ENCODE assay signal across 8 cellular contexts in the genomic region with DNA sequence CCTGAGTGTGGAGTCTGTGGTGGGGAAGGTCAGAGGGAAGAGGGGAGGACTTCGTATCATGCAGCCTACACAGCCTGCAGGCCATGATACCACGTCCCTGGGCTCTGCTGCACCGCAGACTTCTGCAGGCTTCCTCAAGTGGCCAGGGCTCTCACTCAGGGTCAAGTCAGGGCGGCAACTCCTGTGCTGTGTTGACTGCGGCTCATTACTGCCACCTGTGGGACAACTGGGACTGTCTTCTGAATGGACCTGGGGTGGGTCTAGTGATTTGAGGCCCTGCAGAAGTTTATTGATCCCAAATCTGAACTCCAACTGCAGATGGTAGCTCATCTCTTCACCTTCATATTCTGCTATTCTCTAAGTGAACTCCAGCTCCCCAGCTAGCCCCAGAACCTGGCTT.
DNase-seq lines count a peak whose midpoint lies in the region; ATAC-seq and TF ChIP-seq lines count a peak whose summit lies in the region.

No MANE protein-coding gene starts in this region.

- H3K79me2 ChIP-seq in PC-3 (ENCODE audit: low read length), result no peaks in the 10 kb centered on the region

- no peaks in the 10 kb centered on the region for H3K36me3 ChIP-seq in PC-3 (ENCODE audit: low read depth, low read length)

- no peak overlapping the region for H3K4me2 ChIP-seq in PC-3 (ENCODE audit: low read length)

- H3K4me1 Mint-ChIP-seq in central memory CD8-positive, alpha-beta T cell, result peaks cover 4% of the 10 kb centered on the region
- peaks cover 0 to 3% of the 10 kb centered on the region in 2 donors for H3K4me1 Mint-ChIP-seq in natural killer cell treated with Interleukin-12 subunit alpha and Interleukin-12 subunit beta and Interleukin-15 and Interleukin-18, amount 100 ng/mL, for 72 hours (ENCODE audit: low read depth in 2 of 2)

- intact Hi-C loops in Right ventricle myocardium inferior (cut with DNase I) (loop anchor here (5.0 kb wide), 1 partner anchor 175 kb away; no protein-coding TSS in a partner anchor), cardiac septum (cut with DNase I) (loop anchor here (5.0 kb wide), 1 partner anchor 75 kb away; no protein-coding TSS in a partner anchor), PC-3 (cut with micrococcal nuclease) (no loop called here)

- CTCF ChIA-PET in PC-3 (lab: Charles Lee), result no interaction called here

- H3K9me2 ChIP-seq in PC-3 (replicated peaks; ENCODE audit: low read length), result no peaks in the 10 kb centered on the region

- H3K9me3 Mint-ChIP-seq in central memory CD8-positive, alpha-beta T cell, result no peaks in the 10 kb centered on the region
- H3K9me3 Mint-ChIP-seq in natural killer cell treated with Interleukin-12 subunit alpha and Interleukin-12 subunit beta and Interleukin-15 and Interleukin-18, amount 100 ng/mL, for 72 hours, result no peaks in the 10 kb centered on the region

- peak; percentile 48 for TF ChIP-seq CTCF in PC-3 (conservative IDR thresholded peaks at IDR 0.05; ENCODE audit: low read depth, low read length)

- H3K27ac Mint-ChIP-seq in central memory CD8-positive, alpha-beta T cell (ENCODE audit: low read depth), result no peak overlapping the region
- no peak overlapping the region for H3K27ac Mint-ChIP-seq in natural killer cell treated with Interleukin-12 subunit alpha and Interleukin-12 subunit beta and Interleukin-15 and Interleukin-18, amount 100 ng/mL, for 72 hours

- H3K27me3 Mint-ChIP-seq in central memory CD8-positive, alpha-beta T cell, result peaks cover 37% of the 10 kb centered on the region
- H3K27me3 Mint-ChIP-seq in natural killer cell treated with Interleukin-12 subunit alpha and Interleukin-12 subunit beta and Interleukin-15 and Interleukin-18, amount 100 ng/mL, for 72 hours, result peaks cover 3 to 17% of the 10 kb centered on the region in 2 donors

- DNase-seq in Right ventricle myocardium inferior (ENCODE audit: missing footprints), result no peak
- no peak for DNase-seq in cardiac septum (ENCODE audit: low spot score)
- DNase-seq in PC-3, result peak; percentile 23
- DNase-seq in central memory CD8-positive, alpha-beta T cell (ENCODE audit: low spot score in 2 of 2), result no peak
- DNase-seq in natural killer cell treated with Interleukin-12 subunit alpha and Interleukin-12 subunit beta and Interleukin-15 and Interleukin-18, amount 100 ng/mL, for 72 hours (ENCODE audit: low spot score), result no peak

- H4K20me1 ChIP-seq in PC-3 (ENCODE audit: low read length), result no peaks in the 10 kb centered on the region

- H3K27me3 ChIP-seq in PC-3 (ENCODE audit: low read length), result no peaks in the 10 kb centered on the region

- no peaks in the 10 kb centered on the region for H3K36me3 Mint-ChIP-seq in central memory CD8-positive, alpha-beta T cell (ENCODE audit: insufficient read depth)
- H3K36me3 Mint-ChIP-seq in natural killer cell treated with Interleukin-12 subunit alpha and Interleukin-12 subunit beta and Interleukin-15 and Interleukin-18, amount 100 ng/mL, for 72 hours, result no peaks in the 10 kb centered on the region

- no peaks in the 10 kb centered on the region for H3K9me3 ChIP-seq in PC-3 (ENCODE audit: low read length)

- no peak overlapping the region for H3K9ac ChIP-seq in PC-3 (ENCODE audit: low read length)

- POLR2A ChIA-PET in PC-3 (lab: Charles Lee; ENCODE audit: unreplicated experiment), result no interaction called here

- no peak overlapping the region for H3K4me3 ChIP-seq in PC-3 (ENCODE audit: low read length)

- no peak overlapping the region for H2AFZ ChIP-seq in PC-3 (ENCODE audit: low read length)

- H3K4me1 ChIP-seq in PC-3 (ENCODE audit: insufficient read depth, low read length), result peaks cover 11% of the 10 kb centered on the region

- no peak overlapping the region for H3K27ac ChIP-seq in PC-3 (ENCODE audit: low read length)

- H3F3A ChIP-seq in PC-3 (ENCODE audit: low read length, unreplicated experiment), result no peaks in the 10 kb centered on the region

- BruUV-seq in PC-3 (replicated peaks; lab: Mats Ljungman, UMichigan), result no TSS peak

- H3K4me3 Mint-ChIP-seq in central memory CD8-positive, alpha-beta T cell, result no peak overlapping the region
- H3K4me3 Mint-ChIP-seq in natural killer cell treated with Interleukin-12 subunit alpha and Interleukin-12 subunit beta and Interleukin-15 and Interleukin-18, amount 100 ng/mL, for 72 hours, result no peak overlapping the region

- ATAC-seq in Right ventricle myocardium inferior (peak; percentile 55), HG03025 (IDR thresholded peaks at IDR 0.05; ENCODE audit: low FRiP score, unreplicated experiment) (peak; percentile 79), PC-3 (no peak), GM21515 (IDR thresholded peaks at IDR 0.05; ENCODE audit: unreplicated experiment) (no peak), HG02678 (IDR thresholded peaks at IDR 0.05; ENCODE audit: unreplicated experiment) (no peak)
- ATAC-seq in central memory CD8-positive, alpha-beta T cell (replicated peaks; ENCODE audit: extremely low read depth, poor library complexity, severe bottlenecking), result peak; percentile 3
- ATAC-seq in natural killer cell treated with Interleukin-12 subunit alpha and Interleukin-12 subunit beta and Interleukin-15 and Interleukin-18, amount 100 ng/mL, for 72 hours, result peak; percentile 48 to 60

Comparison
In these comparisons a context has a peak if more than half of its experiments do, and no peak if none do; other contexts are left out.
1. ATAC-seq: peak in Right ventricle myocardium inferior (single experiment), HG03025 (single experiment), central memory CD8-positive, alpha-beta T cell (single experiment) and natural killer cell treated with Interleukin-12 subunit alpha and Interleukin-12 subunit beta and Interleukin-15 and Interleukin-18, amount 100 ng/mL, for 72 hours (2 of 2); none in PC-3 (single experiment), GM21515 (single experiment) and HG02678 (single experiment).